ENCODE assay signal across 25 cellular contexts in the genomic region with DNA sequence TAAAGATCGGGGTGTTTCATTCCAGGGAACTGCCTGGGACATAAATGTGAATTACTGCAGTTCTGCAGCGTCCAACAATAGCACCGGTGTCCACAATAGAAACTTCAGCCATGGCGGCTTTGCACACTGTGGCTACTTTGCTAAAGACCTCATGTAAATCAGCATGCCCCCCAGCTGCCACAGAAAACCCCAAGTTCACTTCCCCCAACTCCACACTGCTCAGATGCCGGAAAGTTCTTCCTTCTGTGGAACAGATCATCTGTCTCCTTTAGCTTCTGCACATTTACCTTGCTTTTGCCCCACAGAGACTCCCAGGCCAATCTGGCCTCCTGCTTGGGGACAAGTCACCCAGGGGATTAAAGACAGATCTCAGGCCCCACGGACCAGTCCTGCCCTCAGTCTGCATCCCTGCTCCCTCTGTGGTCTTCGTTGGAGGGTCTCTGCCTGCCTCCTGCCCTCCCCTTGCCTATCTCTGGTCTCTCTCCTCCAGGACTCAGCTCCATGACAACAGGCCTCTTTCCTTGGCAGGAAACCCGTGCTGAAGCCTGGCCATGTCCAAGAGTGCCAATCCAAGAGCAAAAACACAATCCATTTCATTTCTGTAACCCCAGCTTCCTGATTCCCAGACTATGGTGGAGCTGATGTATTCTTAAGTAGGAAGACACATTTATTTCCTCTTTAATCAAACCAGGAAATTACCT.
DNase-seq lines count a peak whose midpoint lies in the region; ATAC-seq and TF ChIP-seq lines count a peak whose summit lies in the region.
"Had no signal": no experiment of that assay in that cellular context is flagged by ENCODE, and none has a peak within 500 bp of the region (broad histone marks: within the 10 kb centered on the region; RNA-seq: fewer than 3 reads in every experiment).

No MANE protein-coding gene starts in this region.

- ATAC-seq in GM18909 (IDR thresholded peaks at IDR 0.05; ENCODE audit: poor library complexity, unreplicated experiment) (no peak), HG03159 (IDR thresholded peaks at IDR 0.05; ENCODE audit: unreplicated experiment) (no peak), GM19023 (IDR thresholded peaks at IDR 0.05; ENCODE audit: unreplicated experiment) (no peak)
- ATAC-seq: naive thymus-derived CD8-positive, alpha-beta T cell; T-cell had no signal

- no peak overlapping the region for H3K4me2 ChIP-seq in mesendoderm (ENCODE audit: low read length)
- H3K4me2 ChIP-seq: KMS-11 had no signal

- no peak overlapping the region for H3K27ac ChIP-seq in mesendoderm (ENCODE audit: low read depth, low read length)
- peak overlapping the region in 3 of 4 donors; percentile 5 to 43 (median 10) for H3K27ac ChIP-seq in sigmoid colon
- H3K27ac ChIP-seq: 22Rv1, KMS-11, prostate gland, tibial nerve had no signal

- intact Hi-C loops in sigmoid colon (cut with DNase I), result no loop called here

- H3K27me3 ChIP-seq in mesendoderm (ENCODE audit: insufficient read depth, low read length, poor library complexity), result no peaks in the 10 kb centered on the region
- H3K27me3 ChIP-seq in sigmoid colon, result no peaks in the 10 kb centered on the region
- H3K27me3 ChIP-seq: tibial nerve had no signal

- peak overlapping the region; percentile 57 for H2BK5ac ChIP-seq in mesendoderm (ENCODE audit: low read length)

- H4K8ac ChIP-seq in mesendoderm (ENCODE audit: low read depth, low read length), result no peak overlapping the region

- no peaks in the 10 kb centered on the region for H3K79me2 ChIP-seq in mesendoderm (ENCODE audit: control insufficient read depth, insufficient read depth, low read length)

- TF ChIP-seq EP300 in sigmoid colon (IDR thresholded peaks at IDR 0.05), result no peak

- TF ChIP-seq POLR2A in sigmoid colon (IDR thresholded peaks at IDR 0.05), result no peak

- no peak overlapping the region for H3K4me3 ChIP-seq in mesendoderm (ENCODE audit: low read length)
- H3K4me3 ChIP-seq in sigmoid colon, result no peak overlapping the region
- H3K4me3 ChIP-seq: lung, prostate gland, tibial nerve had no signal

- peak overlapping the region; percentile 16 for H3K18ac ChIP-seq in mesendoderm (ENCODE audit: low read length)

- H3K9me3 ChIP-seq in sigmoid colon, result no peaks in the 10 kb centered on the region
- H3K9me3 ChIP-seq: prostate gland, tibial nerve had no signal

- no peak overlapping the region for H2BK120ac ChIP-seq in mesendoderm (ENCODE audit: low read depth, low read length)

- no peak overlapping the region for H2BK15ac ChIP-seq in mesendoderm (replicated peaks; ENCODE audit: low read depth)

- peaks cover 27% of the 10 kb centered on the region for H3K4me1 ChIP-seq in mesendoderm (ENCODE audit: control insufficient read depth, low read depth, low read length)
- peaks cover 0 to 74% (median 65%) of the 10 kb centered on the region in 4 donors for H3K4me1 ChIP-seq in sigmoid colon

- peak; percentile 9 for DNase-seq in DMS 273 (lab: John Stamatoyannopoulos, UW; ENCODE audit: unreplicated experiment)
- DNase-seq in DMS 273 treated with DMSO at 0.1 percent for 48 hours (lab: John Stamatoyannopoulos, UW), result no peak
- DNase-seq in cerebellum (ENCODE audit: low spot score), result peak; percentile 66
- no peak for DNase-seq in mesendoderm
- DNase-seq in sigmoid colon, result peak; percentile 40
- DNase-seq: activated CD4-positive, alpha-beta T cell treated with anti-CD3 and anti-CD28 coated beads, Interleukin-2, amount 50 U/mL, for 1 hour; activated CD8-positive, alpha-beta memory T cell treated with anti-CD3 and anti-CD28 coated beads, Interleukin-2, amount 50 U/mL, for 48 hours; activated gamma-delta T cell; foreskin fibroblast; HCEC 1CT; naive thymus-derived CD8-positive, alpha-beta T cell; NCI-H1417; NCI-H2107; NCI-H510A treated with DMSO at 0.1 percent for 48 hours; SHP77; stimulated activated CD4-positive, alpha-beta T cell treated with anti-CD3 and anti-CD28 coated beads, Interleukin-4, amount 100 ng/mL, for 1 hour; T-cell had no signal

- H3K36me3 ChIP-seq in mesendoderm (ENCODE audit: control insufficient read depth, insufficient read depth, low read length), result no peaks in the 10 kb centered on the region
- no peaks in the 10 kb centered on the region for H3K36me3 ChIP-seq in sigmoid colon
- H3K36me3 ChIP-seq: prostate gland, tibial nerve had no signal

- no CpG with 5 or more reads among the region's 8 CpGs for WGBS in mesendoderm (ENCODE audit: extremely low coverage, insufficient coverage, low lambda C conversion rate)
- 78 to 81% methylated on average over 8 of the region's 8 CpGs for WGBS in sigmoid colon, 2 donors

- no peaks in the 10 kb centered on the region for H3K79me1 ChIP-seq in mesendoderm (ENCODE audit: low read length)

- no peak for TF ChIP-seq CTCF in sigmoid colon (IDR thresholded peaks at IDR 0.05)

- no peak overlapping the region for H3K23ac ChIP-seq in mesendoderm (ENCODE audit: low read length)

- H2AK5ac ChIP-seq in mesendoderm (ENCODE audit: low read length), result peak overlapping the region; percentile 98

- H3K56ac ChIP-seq in mesendoderm (ENCODE audit: low read length), result peak overlapping the region; percentile 62

- no peak overlapping the region for H3K9ac ChIP-seq in mesendoderm (ENCODE audit: low read length)
- H3K9ac ChIP-seq: KMS-11 had no signal

- no peak overlapping the region for H3K4ac ChIP-seq in mesendoderm (ENCODE audit: low read depth, low read length)

- no peak overlapping the region for H4K5ac ChIP-seq in mesendoderm (ENCODE audit: low read length)

Comparison
In these comparisons a context has a peak if more than half of its experiments do, and no peak if none do; other contexts are left out.
1. DNase-seq: peak in DMS 273 (single experiment), cerebellum (single experiment) and sigmoid colon (single experiment); none in DMS 273 treated with DMSO at 0.1 percent for 48 hours (single experiment) and mesendoderm (single experiment).